ENCODE assay signal across 27 cellular contexts in the genomic region with DNA sequence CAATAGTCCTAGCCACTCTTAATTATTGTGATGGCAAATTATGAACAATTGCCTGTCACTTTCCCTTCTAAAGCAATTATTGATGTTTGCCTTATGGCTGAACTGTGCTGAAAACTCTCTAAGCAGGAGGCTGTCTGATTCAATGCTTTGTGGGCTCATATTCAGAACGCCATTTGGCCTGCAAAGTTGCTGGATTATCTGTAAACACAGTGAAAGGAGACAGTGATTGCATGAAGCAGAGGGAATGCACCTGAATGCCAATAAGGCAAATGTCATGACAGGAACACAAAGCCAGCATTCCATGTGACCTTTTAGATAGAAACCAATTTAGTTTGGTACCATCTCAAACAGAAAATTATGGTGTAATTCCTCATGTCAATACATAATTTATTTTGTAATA.
DNase-seq lines count a peak whose midpoint lies in the region; ATAC-seq, FAIRE-seq and TF ChIP-seq lines count a peak whose summit lies in the region.
"Had no signal": no experiment of that assay in that cellular context is flagged by ENCODE, and none has a peak within 500 bp of the region (broad histone marks: within the 10 kb centered on the region; RNA-seq: fewer than 3 reads in every experiment).

No MANE protein-coding gene starts in this region.

- no peak overlapping the region for H4K8ac ChIP-seq in H1 (ENCODE audit: extremely low read depth, insufficient read depth, low read length)

- H3K79me2 ChIP-seq in Karpas-422 (ENCODE audit: low read length) (no peaks in the 10 kb centered on the region), H1 (ENCODE audit: control insufficient read depth in 1 of 2, insufficient read depth in 2 of 2, low read length in 2 of 2) (no peaks in the 10 kb centered on the region)

- H3K36me3 ChIP-seq in Karpas-422 (ENCODE audit: insufficient read depth, low read length) (no peaks in the 10 kb centered on the region), H1 (ENCODE audit: control insufficient read depth in 2 of 4, insufficient read depth in 4 of 4, low read length in 3 of 4) (no peaks in the 10 kb centered on the region)
- H3K36me3 ChIP-seq: BLaER1 treated with 17β-estradiol and CSF1 and Interleukin-3, amounts not matched to agents 10 nM and 100 nM; gastrocnemius medialis; MG63; SJCRH30; upper lobe of right lung had no signal

- in situ Hi-C loops in G401 (cut with HindIII; ENCODE audit: low sequenced_read_pairs): no loop called here

- no peaks in the 10 kb centered on the region for H3K9me2 ChIP-seq in Karpas-422 (replicated peaks; ENCODE audit: insufficient read depth, low read length)

- H3K14ac ChIP-seq in H1 (ENCODE audit: insufficient read length): no peak overlapping the region

- no peak overlapping the region for H2BK15ac ChIP-seq in H1 (ENCODE audit: low read length)

- H3K4me2 ChIP-seq in Karpas-422 (ENCODE audit: low read depth, low read length, poor library complexity, severe bottlenecking): no peak overlapping the region
- peak overlapping the region in 1 of 2 experiments; percentile 45; a peak in 2 of 4 replicates for H3K4me2 ChIP-seq in H1 (ENCODE audit: insufficient read depth in 1 of 2, low read depth in 2 of 2, low read length in 2 of 2)
- H3K4me2 ChIP-seq: BLaER1 treated with 17β-estradiol and CSF1 and Interleukin-3, amounts not matched to agents 10 nM and 100 nM had no signal

- H2BK120ac ChIP-seq in H1 (replicated peaks; ENCODE audit: low read depth, low read length): no peak overlapping the region

- no peaks in the 10 kb centered on the region for H3K79me1 ChIP-seq in H1 (ENCODE audit: low read depth, low read length)

- no peaks in the 10 kb centered on the region; the same call in 1 of the 2 replicates for H3K27me3 ChIP-seq in Karpas-422 (ENCODE audit: low read length)
- no peaks in the 10 kb centered on the region for H3K27me3 ChIP-seq in H1 (replicated peaks in 1 of 4; ENCODE audit: control insufficient read depth in 3 of 4, extremely low read depth in 1 of 4, insufficient read depth in 3 of 4, low read length in 3 of 4)
- H3K27me3 ChIP-seq: BLaER1 treated with 17β-estradiol and CSF1 and Interleukin-3, amounts not matched to agents 10 nM and 100 nM; gastrocnemius medialis; MG63; SJCRH30; upper lobe of right lung had no signal

- no peak overlapping the region for H3K4ac ChIP-seq in H1 (replicated peaks; ENCODE audit: insufficient read length, low read depth, low read length)

- H4K20me1 ChIP-seq in Karpas-422 (ENCODE audit: insufficient read depth, low read depth, low read length): no peaks in the 10 kb centered on the region
- no peaks in the 10 kb centered on the region for H4K20me1 ChIP-seq in H1 (replicated peaks in 1 of 2; ENCODE audit: control insufficient read depth in 1 of 2, insufficient read depth in 2 of 2, low read length in 2 of 2)
- H4K20me1 ChIP-seq: BLaER1 treated with 17β-estradiol and CSF1 and Interleukin-3, amounts not matched to agents 10 nM and 100 nM had no signal

- FAIRE-seq in H1 (lab: Jason Lieb, UNC): no peak

- H3K27ac ChIP-seq in Karpas-422 (ENCODE audit: low read length) (no peak overlapping the region), H1 (ENCODE audit: low read depth, low read length) (no peak overlapping the region)
- H3K27ac ChIP-seq: BLaER1 treated with 17β-estradiol and CSF1 and Interleukin-3, amounts not matched to agents 10 nM and 100 nM; gastrocnemius medialis; GM23248; SJCRH30; skin epidermis; upper lobe of right lung had no signal

- TF ChIP-seq EP300 in H1 (IDR thresholded peaks at IDR 0.05; ENCODE audit: borderline replicate concordance in 1 of 2, low read depth in 2 of 2, low read length in 2 of 2): no peak

- no peak overlapping the region for H2AK5ac ChIP-seq in H1 (ENCODE audit: low read depth, low read length)

- TF ChIP-seq RAD21 in H1 (IDR thresholded peaks at IDR 0.05 in 1 of 2, conservative IDR thresholded peaks at IDR 0.05 in 1 of 2; ENCODE audit: low read depth in 2 of 2, low read length in 2 of 2): no peak

- WGBS in H1 (ENCODE audit: extremely low coverage in 1 of 2, insufficient coverage in 1 of 2, insufficient read length in 1 of 2, insufficient replicate concordance in 2 of 2, low coverage in 1 of 2, low lambda C conversion rate in 2 of 2, missing lambda C conversion rate in 1 of 2), 2 experiments: 57% methylated on average over 1 of the region's 1 CpG; no CpG with 5 or more reads in 1 of the 2 experiments

- no peak overlapping the region for H3K4me3 ChIP-seq in Karpas-422 (ENCODE audit: low read length)
- peak overlapping the region in 1 of 4 experiments; percentile 34; a peak in 1 of 8 replicates for H3K4me3 ChIP-seq in H1 (ENCODE audit: extremely low read depth in 1 of 4, insufficient read depth in 2 of 4, low read depth in 3 of 4, low read length in 4 of 4)
- H3K4me3 ChIP-seq: BLaER1 treated with 17β-estradiol and CSF1 and Interleukin-3, amounts not matched to agents 10 nM and 100 nM; gastrocnemius medialis; GM23248; MG63; mucosa of descending colon; SJCRH30; skin epidermis; upper lobe of right lung had no signal

- CTCF ChIA-PET in H1 (lab: Charles Lee; ENCODE audit: partially characterized antibody): interaction anchor here (0.9 to 1.7 kb wide), 4 partner anchors 15 to 146 kb away, joined by 3 to 4 read pairs (median 4); no protein-coding TSS in a partner anchor

- no peak overlapping the region for H3K9ac ChIP-seq in Karpas-422 (ENCODE audit: low read length)
- H3K9ac ChIP-seq in H1 (replicated peaks in 1 of 4; ENCODE audit: extremely low read depth in 1 of 4, low read depth in 3 of 4, low read length in 3 of 4): no peak overlapping the region
- H3K9ac ChIP-seq: BLaER1 treated with 17β-estradiol and CSF1 and Interleukin-3, amounts not matched to agents 10 nM and 100 nM; GM23248 had no signal

- H2BK12ac ChIP-seq in H1 (ENCODE audit: low read depth, low read length): no peak overlapping the region

- POLR2A ChIA-PET in H1 (lab: Charles Lee; ENCODE audit: partially characterized antibody): no interaction called here

- H3K4me1 ChIP-seq in Karpas-422 (ENCODE audit: low read length): no peaks in the 10 kb centered on the region
- peaks cover 1 to 12% (median 8%) of the 10 kb centered on the region in 4 experiments; a peak in 4 of 7 replicates for H3K4me1 ChIP-seq in H1 (replicated peaks in 1 of 4; ENCODE audit: control insufficient read depth in 3 of 4, insufficient read depth in 4 of 4, low read length in 3 of 4)
- H3K4me1 ChIP-seq: gastrocnemius medialis, SJCRH30, upper lobe of right lung had no signal

- TF ChIP-seq POLR2A in H1 (IDR thresholded peaks at IDR 0.05; ENCODE audit: control extremely low read depth in 1 of 2, low read depth in 2 of 2, low read length in 2 of 2): no peak

- H3K9me3 ChIP-seq in Karpas-422 (ENCODE audit: low read length): no peaks in the 10 kb centered on the region
- H3K9me3 ChIP-seq in H1 (ENCODE audit: insufficient read depth in 2 of 2, low read depth in 1 of 2, low read length in 1 of 2): no peaks in the 10 kb centered on the region
- H3K9me3 ChIP-seq: gastrocnemius medialis, MG63, mucosa of descending colon, SJCRH30, upper lobe of right lung had no signal

- peak overlapping the region; percentile 7; the same call in 1 of the 2 replicates for H2BK5ac ChIP-seq in H1 (ENCODE audit: low read depth, low read length)

- no peak overlapping the region for H2BK20ac ChIP-seq in H1 (ENCODE audit: low read length)

- no peak overlapping the region for H4K91ac ChIP-seq in H1 (replicated peaks; ENCODE audit: insufficient read length, low read length)

- H3K23me2 ChIP-seq in H1 (ENCODE audit: low read depth, low read length): no peaks in the 10 kb centered on the region

- TF ChIP-seq CTCF in H1 (IDR thresholded peaks at IDR 0.05; ENCODE audit: control extremely low read depth in 1 of 3, insufficient read depth in 1 of 3, low read depth in 1 of 3, low read length in 3 of 3): no peak

- H3K18ac ChIP-seq in H1 (ENCODE audit: extremely low read depth, low read length): no peak overlapping the region

- no peak for ATAC-seq in GM21526 (IDR thresholded peaks at IDR 0.05; ENCODE audit: low FRiP score, unreplicated experiment)
- ATAC-seq: activated CD4-positive, alpha-beta T cell treated with anti-CD3 and anti-CD28 coated beads for 36 hours; activated CD8-positive, alpha-beta T cell treated with anti-CD3 and anti-CD28 coated beads for 36 hours; gastrocnemius medialis; mucosa of descending colon; natural killer cell; stimulated activated naive CD8-positive, alpha-beta T cell treated with anti-CD3 and anti-CD28 coated beads, Interleukin-15, Interleukin-2, amounts not matched to agents 100 U/mL and 50 U/mL, for 24 hours had no signal

- H4K5ac ChIP-seq in H1 (ENCODE audit: insufficient read length, low read depth, low read length): no peak overlapping the region

- no peak overlapping the region for H3K56ac ChIP-seq in H1 (replicated peaks; ENCODE audit: insufficient read length, low read depth, low read length)

- no peak overlapping the region for H3K23ac ChIP-seq in H1 (ENCODE audit: insufficient read length)

- H2AFZ ChIP-seq in Karpas-422 (ENCODE audit: low read length) (no peak overlapping the region), H1 (ENCODE audit: low read length) (no peak overlapping the region)
- H2AFZ ChIP-seq: GM23248 had no signal

- DNase-seq in G401 (ENCODE audit: low spot score) (peak; percentile 83), Karpas-422 (peak; percentile 16), NCI-H345 (lab: John Stamatoyannopoulos, UW) (peak; percentile 85), H1 (ENCODE audit: low read depth in 1 of 2, low spot score in 2 of 2) (no peak), SIG-M5 treated with dmso at 0.1 percent for 504 hours (lab: John Stamatoyannopoulos, UW; ENCODE audit: unreplicated experiment) (no peak)
- no peak for DNase-seq in stimulated activated CD4-positive, alpha-beta T cell treated with anti-CD3 and anti-CD28 coated beads, Interleukin-4, amount 100 ng/mL, for 4 hours
- no peak for DNase-seq in stimulated activated CD4-positive, alpha-beta T cell treated with anti-CD3 and anti-CD28 coated beads, Interleukin-2, amount 100 ng/mL, for 48 hours
- DNase-seq: activated CD4-positive, alpha-beta T cell treated with anti-CD3 and anti-CD28 coated beads for 36 hours; activated CD8-positive, alpha-beta memory T cell treated with anti-CD3 and anti-CD28 coated beads, Interleukin-2, amount 50 U/mL, for 48 hours; activated CD8-positive, alpha-beta T cell treated with anti-CD3 and anti-CD28 coated beads for 36 hours; activated naive CD4-positive, alpha-beta T cell treated with anti-CD3 and anti-CD28 coated beads for 36 hours; DMS53; gastrocnemius medialis; GF-D8; GM23248; KG1; mammary epithelial cell; MG63; mucosa of descending colon; natural killer cell; SJCRH30; stimulated activated naive CD8-positive, alpha-beta T cell treated with anti-CD3 and anti-CD28 coated beads, Interleukin-15, Interleukin-2, amounts not matched to agents 100 U/mL and 50 U/mL, for 24 hours; T-helper 9 cell; upper lobe of right lung had no signal

TF ChIP-seq in H1, 55 proteins besides CTCF, POLR2A, EP300 and RAD21 (continues in another document):
- TF ChIP-seq POU5F1 (IDR thresholded peaks at IDR 0.05; ENCODE audit: low read depth, low read length) (no peak), SUZ12 (IDR thresholded peaks at IDR 0.05; ENCODE audit: low read length) (no peak), HDAC2 (IDR thresholded peaks at IDR 0.05; ENCODE audit: borderline replicate concordance in 1 of 2, low read depth in 2 of 2, low read length in 2 of 2) (no peak), TAF1 (IDR thresholded peaks at IDR 0.05; ENCODE audit: low read depth, low read length) (no peak), HDAC6 (IDR thresholded peaks at IDR 0.05; ENCODE audit: low read depth, low read length) (no peak)

Comparison
In these comparisons a context has a peak if more than half of its experiments do, and no peak if none do; other contexts are left out.
1. DNase-seq: peak in G401 (single experiment), Karpas-422 (single experiment) and NCI-H345 (single experiment); none in H1 (0 of 2), stimulated activated CD4-positive, alpha-beta T cell treated with anti-CD3 and anti-CD28 coated beads, Interleukin-4, amount 100 ng/mL, for 4 hours (0 of 2), SIG-M5 treated with dmso at 0.1 percent for 504 hours (single experiment) and stimulated activated CD4-positive, alpha-beta T cell treated with anti-CD3 and anti-CD28 coated beads, Interleukin-2, amount 100 ng/mL, for 48 hours (0 of 2).